In the genomic region with DNA sequence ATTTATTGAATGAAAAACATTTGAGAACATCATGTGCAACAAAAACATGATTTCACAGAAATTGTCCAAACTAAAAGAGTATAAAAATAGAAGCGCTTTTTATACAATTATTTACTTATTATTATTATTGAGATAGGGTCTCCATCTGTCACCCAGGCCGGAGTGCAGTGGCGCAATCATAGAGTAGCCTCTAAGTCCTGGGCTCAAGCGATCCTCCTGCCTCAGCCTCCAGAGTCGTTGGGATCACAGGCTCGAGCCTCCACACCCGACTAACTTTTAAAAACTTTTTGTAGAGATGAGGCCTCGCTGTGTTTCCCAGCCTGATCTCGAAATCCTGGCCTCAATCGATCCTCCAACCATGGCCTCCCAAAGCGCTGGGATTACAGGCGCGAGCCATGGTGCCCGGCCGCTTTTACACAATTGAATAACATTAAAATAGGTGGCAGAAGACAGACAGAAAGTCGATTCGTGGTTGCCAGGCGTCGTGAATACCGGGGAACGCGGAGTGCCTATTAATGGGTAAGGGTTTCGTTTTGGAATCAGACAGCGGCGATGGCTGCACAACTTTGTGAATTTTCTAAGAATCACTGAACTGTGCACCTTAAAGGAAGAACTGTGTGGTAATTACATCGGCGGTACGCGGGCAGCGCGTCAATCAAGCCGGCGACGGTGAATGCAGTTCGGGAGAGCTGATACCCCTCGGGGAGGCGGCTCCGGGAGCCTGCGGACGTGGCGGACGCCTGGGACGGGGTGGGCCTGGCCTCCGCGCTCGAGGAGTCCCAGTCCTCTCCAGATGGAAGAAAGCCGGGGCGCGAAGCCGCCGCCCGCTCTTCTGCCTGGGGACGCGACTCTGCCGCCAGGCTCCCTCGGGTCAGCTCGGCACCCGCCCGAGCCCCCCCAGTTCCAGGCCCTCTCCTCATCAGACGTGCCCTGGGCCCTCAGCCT, we compare ENCODE assay signal across 8 cellular contexts. TPM values are rescaled to one million over a fixed set of nuclear protein-coding genes. Genes with fewer than 3 reads are reported as not detected.
DNase-seq lines count a peak whose midpoint lies in the region; ATAC-seq and TF ChIP-seq lines count a peak whose summit lies in the region.

No MANE protein-coding gene starts in this region.

- 10 to 15% (median 12%) methylated on average over 41 to 60 of the region's 60 CpGs for WGBS in spleen, 5 donors

- H4K20me1 ChIP-seq in DOHH2 (ENCODE audit: control insufficient read depth, insufficient read depth, low read depth, low read length) = peaks cover 12% of the 10 kb centered on the region; the same call in 1 of the 2 replicates

- no peaks in the 10 kb centered on the region for H3F3A ChIP-seq in DOHH2 (ENCODE audit: control insufficient read depth, insufficient read depth)

- peaks cover 50% of the 10 kb centered on the region for H3K79me2 ChIP-seq in DOHH2 (ENCODE audit: control insufficient read depth, low read length)

- ATAC-seq in GM21423 (IDR thresholded peaks at IDR 0.05; ENCODE audit: unreplicated experiment) = peak; percentile 27

- peaks cover 28% of the 10 kb centered on the region for H3K4me1 ChIP-seq in DOHH2 (ENCODE audit: control insufficient read depth, low read length)
- peaks cover 3% of the 10 kb centered on the region; the same call in 1 of the 2 replicates for H3K4me1 ChIP-seq in iPS-20b (ENCODE audit: insufficient read depth, low read length)
- peaks cover 25 to 61% (median 48%) of the 10 kb centered on the region in 6 donors for H3K4me1 ChIP-seq in spleen

- TF ChIP-seq POLR2A in spleen (IDR thresholded peaks at IDR 0.05) = no peak

- H3K4me3 ChIP-seq in DOHH2 (ENCODE audit: low read length) (peak overlapping the region; percentile 86), astrocyte of the spinal cord (ENCODE audit: low read depth, low read length) (peak overlapping the region; percentile 84), iPS-20b (ENCODE audit: low read length) (peak overlapping the region; percentile 91), spleen (peak overlapping the region; percentile 64 to 92 (median 86))

- H3K27ac ChIP-seq in DOHH2 (ENCODE audit: low read depth, low read length) = no peak overlapping the region
- H3K27ac ChIP-seq in iPS-20b (ENCODE audit: low read length) = no peak overlapping the region
- H3K27ac ChIP-seq in spleen = peak overlapping the region; percentile 88 to 97 (median 94)

- H3K9ac ChIP-seq in iPS-20b (ENCODE audit: low read depth, low read length) = peak overlapping the region; percentile 78; the same call in 1 of the 2 replicates

- TF ChIP-seq CTCF in DOHH2 (IDR thresholded peaks at IDR 0.05; ENCODE audit: low read depth, low read length, poor library complexity, severe bottlenecking) = no peak
- no peak for TF ChIP-seq CTCF in astrocyte of the spinal cord (IDR thresholded peaks at IDR 0.05; ENCODE audit: low read depth, low read length)
- TF ChIP-seq CTCF in spleen (IDR thresholded peaks at IDR 0.05 in 8 of 11, conservative IDR thresholded peaks at IDR 0.05 in 3 of 11) = no peak

- H3K4me2 ChIP-seq in DOHH2 (ENCODE audit: low read length) = peak overlapping the region; percentile 68

- H3K36me3 ChIP-seq in DOHH2 (ENCODE audit: control insufficient read depth, low read length) (peaks cover 4% of the 10 kb centered on the region; the same call in 1 of the 2 replicates), iPS-20b (ENCODE audit: insufficient read depth, low read depth, low read length) (no peaks in the 10 kb centered on the region), spleen (no peaks in the 10 kb centered on the region)

- H3K27me3 ChIP-seq in DOHH2 (ENCODE audit: control insufficient read depth, low read length) = no peaks in the 10 kb centered on the region
- peaks cover 35% of the 10 kb centered on the region for H3K27me3 ChIP-seq in iPS-20b (ENCODE audit: insufficient read depth, low read length)
- H3K27me3 ChIP-seq in spleen (replicated peaks in 1 of 7) = no peaks in the 10 kb centered on the region

- in situ Hi-C loops in astrocyte of the spinal cord (cut with HindIII; ENCODE audit: low sequenced_read_pairs) = no loop called here

- intact Hi-C loops in spleen (cut with DNase I; ENCODE audit: low total_unique reads) = no loop called here

- peak; percentile 52 for DNase-seq in HT-29 (ENCODE audit: low spot score)
- peak; percentile 38 to 39 for DNase-seq in SW 1271 (lab: John Stamatoyannopoulos, UW)
- peak; percentile 45 for DNase-seq in astrocyte of the spinal cord (ENCODE audit: low read depth, low spot score)
- peak; percentile 93 for DNase-seq in spleen
- no peak for DNase-seq in NCI-H128 (lab: John Stamatoyannopoulos, UW; ENCODE audit: unreplicated experiment)

- no peaks in the 10 kb centered on the region for H3K9me3 ChIP-seq in DOHH2 (ENCODE audit: control insufficient read depth, insufficient read depth, low read length)
- H3K9me3 ChIP-seq in iPS-20b (ENCODE audit: insufficient read depth, low read depth, low read length) = no peaks in the 10 kb centered on the region
- no peaks in the 10 kb centered on the region for H3K9me3 ChIP-seq in spleen

- H3K9me2 ChIP-seq in DOHH2 (replicated peaks; ENCODE audit: control insufficient read depth, low read length) = no peaks in the 10 kb centered on the region

RNA-seq across cellular contexts. Expression of a gene that starts 0.8 kb away (rescaled TPM):
- 16.7 and 19.5 TPM in 2 replicates for total RNA-seq in HT-29 (2014; rRNA removed; shearing (Covaris generic))
- 10 to 100 TPM; 30.6 to 41.0 (median 34.8) TPM for total RNA-seq in spleen
- 10 to 100 TPM in 2 of 3 donors, 1 to 10 TPM in 1; 9.2 to 15.1 (median 10.3) TPM for polyA plus RNA-seq in spleen

RNA-seq across cellular contexts. Expression of a gene that starts 53.4 kb away (rescaled TPM):
- total RNA-seq in HT-29 (2014; rRNA removed; shearing (Covaris generic)) = 208 and 221 TPM in 2 replicates
- total RNA-seq in spleen = 100 to 1,000 TPM in 4 of 7 donors, 10 to 100 TPM in 3; 90.2 to 124 (median 105) TPM
- polyA plus RNA-seq in spleen = 100 to 1,000 TPM in 1 of 3 donors, 10 to 100 TPM in 2; 78.6 to 152 (median 98.9) TPM

Comparison
In these comparisons a context has a peak if more than half of its experiments do, and no peak if none do; other contexts are left out.
1. H3K27ac ChIP-seq: peak in spleen (8 of 8); none in DOHH2 (single experiment) and iPS-20b (single experiment).
2. Peak in every context shown above with its lines, with median percentiles within 50 percentile points of each other: H3K4me3 ChIP-seq.